ENCODE assay signal across 14 cellular contexts in genomic region chr2:234834228-234834923, GRCh38.
DNase-seq lines count a peak whose midpoint lies in the region; ATAC-seq and TF ChIP-seq lines count a peak whose summit lies in the region.
"Had no signal": no experiment of that assay in that cellular context is flagged by ENCODE, and none has a peak within 500 bp of the region (broad histone marks: within the 10 kb centered on the region; RNA-seq: fewer than 3 reads in every experiment).

No MANE protein-coding gene starts in this region.

- no peak overlapping the region for H3K9ac ChIP-seq in mesenchymal stem cell (ENCODE audit: low read length)

- H3K27ac ChIP-seq in cardiac muscle cell = peak overlapping the region; percentile 5
- H3K27ac ChIP-seq in left ventricle myocardium inferior (replicated peaks) = no peak overlapping the region
- H3K27ac ChIP-seq in mesenchymal stem cell (ENCODE audit: low read length, poor library complexity, severe bottlenecking) = no peak overlapping the region
- no peak overlapping the region for H3K27ac ChIP-seq in substantia nigra (ENCODE audit: low read depth, low read length, poor library complexity, severe bottlenecking)

- H2BK12ac ChIP-seq in mesenchymal stem cell (ENCODE audit: low read length in 2 of 2) = no peak overlapping the region

- no peak overlapping the region for H3K4me3 Mint-ChIP-seq in WTC11
- H3K4me3 Mint-ChIP-seq: B cell; CD4-positive, alpha-beta T cell; IgD-negative memory B cell had no signal

- no peaks in the 10 kb centered on the region for H3K27me3 Mint-ChIP-seq in WTC11 (ENCODE audit: low read depth)

- H3K79me1 ChIP-seq in mesenchymal stem cell (replicated peaks; ENCODE audit: low read length, poor library complexity, severe bottlenecking) = no peaks in the 10 kb centered on the region

- H3K4me3 ChIP-seq in cardiac muscle cell (no peak overlapping the region), left ventricle myocardium inferior (no peak overlapping the region), mesenchymal stem cell (ENCODE audit: insufficient read depth in 1 of 2, low read depth in 1 of 2, low read length in 2 of 2) (no peak overlapping the region)

- H3K9me3 ChIP-seq in cardiac muscle cell (ENCODE audit: low read depth) (no peaks in the 10 kb centered on the region), left ventricle myocardium inferior (replicated peaks) (no peaks in the 10 kb centered on the region), mesenchymal stem cell (ENCODE audit: control insufficient read depth, low read length) (no peaks in the 10 kb centered on the region)

- H4K91ac ChIP-seq in mesenchymal stem cell (ENCODE audit: low read length) = no peak overlapping the region

- H2AK5ac ChIP-seq in mesenchymal stem cell (ENCODE audit: low read length, severe bottlenecking) = peak overlapping the region; percentile 13

- peaks cover 25% of the 10 kb centered on the region for H3K4me1 ChIP-seq in cardiac muscle cell (ENCODE audit: low read depth)
- H3K4me1 ChIP-seq in left ventricle myocardium inferior = peaks cover 6% of the 10 kb centered on the region
- peaks cover 9% of the 10 kb centered on the region for H3K4me1 ChIP-seq in mesenchymal stem cell (ENCODE audit: control insufficient read depth, insufficient read depth, low read depth, low read length)

- no peak overlapping the region for H2BK120ac ChIP-seq in mesenchymal stem cell (ENCODE audit: low read depth, low read length)

- no peaks in the 10 kb centered on the region for H3K9me3 Mint-ChIP-seq in WTC11
- H3K9me3 Mint-ChIP-seq: CD4-positive, alpha-beta T cell; IgD-negative memory B cell had no signal

- POLR2A ChIA-PET in WTC11 (lab: Charles Lee) = no interaction called here

- H3K27me3 ChIP-seq in cardiac muscle cell = no peaks in the 10 kb centered on the region
- H3K27me3 ChIP-seq in left ventricle myocardium inferior (ENCODE audit: low read depth) = no peaks in the 10 kb centered on the region
- no peaks in the 10 kb centered on the region for H3K27me3 ChIP-seq in mesenchymal stem cell (ENCODE audit: control insufficient read depth in 1 of 2, insufficient read depth in 1 of 2, low read length in 2 of 2)

- 70% methylated on average over 6 of the region's 7 CpGs for WGBS in mesenchymal stem cell

- no peak overlapping the region for H3K27ac Mint-ChIP-seq in WTC11
- H3K27ac Mint-ChIP-seq: B cell; CD4-positive, alpha-beta T cell had no signal

- H3K4me2 ChIP-seq in mesenchymal stem cell (ENCODE audit: low read length, poor library complexity, severe bottlenecking) = no peak overlapping the region

- H3K36me3 Mint-ChIP-seq in WTC11 = no peaks in the 10 kb centered on the region
- H3K36me3 Mint-ChIP-seq: IgD-negative memory B cell had no signal

- no peak overlapping the region for H3K14ac ChIP-seq in mesenchymal stem cell (ENCODE audit: low read length in 2 of 2)

- H2AFZ ChIP-seq in mesenchymal stem cell (ENCODE audit: low read depth, low read length) = no peak overlapping the region

- CTCF ChIA-PET in WTC11 (lab: Charles Lee) = interaction anchor here (0.9 kb wide), 1 partner anchor 45 kb away, joined by 3 read pairs; no protein-coding TSS in a partner anchor

- no peak overlapping the region for H2BK5ac ChIP-seq in mesenchymal stem cell (ENCODE audit: low read depth, low read length, poor library complexity, severe bottlenecking)

- DNase-seq in cardiac muscle cell (ENCODE audit: low read depth in 1 of 2, low spot score in 1 of 2) = peak; percentile 54 to 64
- no peak for DNase-seq in left ventricle myocardium inferior
- no peak for DNase-seq in WTC11 (ENCODE audit: low spot score)
- peak; percentile 17 for DNase-seq in mesenchymal stem cell
- DNase-seq in NCI-H1930 (lab: John Stamatoyannopoulos, UW) = no peak
- DNase-seq in substantia nigra (lab: John Stamatoyannopoulos, UW) = no peak
- DNase-seq in T1000 (lab: John Stamatoyannopoulos, UW) = no peak
- DNase-seq: C1 segment of cervical spinal cord; Calu3; CD4-positive, alpha-beta T cell; DMS 273 treated with DMSO at 0.1 percent for 48 hours; HCEC 1CT had no signal

- H4K8ac ChIP-seq in mesenchymal stem cell (ENCODE audit: low read length) = no peak overlapping the region

- H3K36me3 ChIP-seq in cardiac muscle cell (no peaks in the 10 kb centered on the region), left ventricle myocardium inferior (no peaks in the 10 kb centered on the region), mesenchymal stem cell (ENCODE audit: control insufficient read depth in 1 of 2, insufficient read depth in 2 of 2, low read depth in 1 of 2, low read length in 2 of 2) (no peaks in the 10 kb centered on the region)

- no peaks in the 10 kb centered on the region for H3K4me1 Mint-ChIP-seq in WTC11
- H3K4me1 Mint-ChIP-seq: B cell, IgD-negative memory B cell had no signal

- no peak overlapping the region for H3K23ac ChIP-seq in mesenchymal stem cell (ENCODE audit: low read length in 2 of 2)

- intact Hi-C loops in left ventricle myocardium inferior (cut with micrococcal nuclease) = no loop called here

- H3K18ac ChIP-seq in mesenchymal stem cell (ENCODE audit: low read depth in 1 of 2, low read length in 2 of 2) = no peak overlapping the region

- H2BK15ac ChIP-seq in mesenchymal stem cell (ENCODE audit: low read depth, poor library complexity, severe bottlenecking) = no peak overlapping the region

- peak overlapping the region in 1 of 2 experiments; percentile 21 for H3K4ac ChIP-seq in mesenchymal stem cell (ENCODE audit: low read depth in 1 of 2, low read length in 2 of 2)

- ATAC-seq in WTC11 = no peak

- TF ChIP-seq CTCF in cardiac muscle cell (IDR thresholded peaks at IDR 0.05; ENCODE audit: low read depth, low read length) = no peak
- TF ChIP-seq CTCF in left ventricle myocardium inferior (IDR thresholded peaks at IDR 0.05; ENCODE audit: borderline replicate concordance) = no peak
- no peak for TF ChIP-seq CTCF in WTC11 (IDR thresholded peaks at IDR 0.05)

TF ChIP-seq in WTC11, 78 proteins besides CTCF, POLR2A, EP300 and RAD21:
- TF ChIP-seq HMGA2 (CRISPR knock-in tag; IDR thresholded peaks at IDR 0.05) (0 out of 2 replicates have a peak, but pooled peaks have one; percentile 29), ZBTB43 (CRISPR knock-in tag; IDR thresholded peaks at IDR 0.05) (no peak)
TF ChIP-seq in WTC11: peak in this region for 1.

Comparison
In these comparisons a context has a peak if more than half of its experiments do, and no peak if none do; other contexts are left out.
1. DNase-seq: peak in cardiac muscle cell (2 of 2) and mesenchymal stem cell (single experiment); none in left ventricle myocardium inferior (single experiment), WTC11 (single experiment), NCI-H1930 (0 of 2), substantia nigra (0 of 49) and T1000 (single experiment).